In genomic region chr18:6757966-6758365, GRCh38 we compare ENCODE assay signal across 19 cellular contexts. TPM values are rescaled to one million over a fixed set of nuclear protein-coding genes. Genes with fewer than 3 reads are reported as not detected.
A peak's percentile ranks its signal among the peaks of the same experiment; 100 is the strongest.
DNase-seq lines count a peak whose midpoint lies in the region; ATAC-seq lines count a peak whose summit lies in the region.
"Had no signal": no experiment of that assay in that cellular context is flagged by ENCODE, and none has a peak within 500 bp of the region (broad histone marks: within the 10 kb centered on the region; RNA-seq: fewer than 3 reads in every experiment).

No MANE protein-coding gene starts in this region.

- H3K79me2 ChIP-seq in Karpas-422 (ENCODE audit: low read length) = no peaks in the 10 kb centered on the region

- H2BK12ac ChIP-seq in mesenchymal stem cell (ENCODE audit: low read length in 2 of 2) = no peak overlapping the region

- no peak overlapping the region for H3K23ac ChIP-seq in mesenchymal stem cell (ENCODE audit: low read length in 2 of 2)

- WGBS in mesenchymal stem cell = 15% methylated on average over 4 of the region's 5 CpGs
- WGBS in urinary bladder = 36% methylated on average over 5 of the region's 5 CpGs

- peak overlapping the region; percentile 80 for H4K8ac ChIP-seq in mesenchymal stem cell (ENCODE audit: low read length)

- peaks cover 3% of the 10 kb centered on the region for H3K79me1 ChIP-seq in mesenchymal stem cell (replicated peaks; ENCODE audit: low read length, poor library complexity, severe bottlenecking)

- H3K27ac ChIP-seq in mesenchymal stem cell (ENCODE audit: low read length, poor library complexity, severe bottlenecking) = peak overlapping the region; percentile 97
- H3K27ac ChIP-seq in urinary bladder (ENCODE audit: low read depth) = no peak overlapping the region
- H3K27ac ChIP-seq in Karpas-422 (ENCODE audit: low read length) = no peak overlapping the region
- H3K27ac ChIP-seq: BLaER1 treated with 17β-estradiol and CSF1 and Interleukin-3, amounts not matched to agents 10 nM and 100 nM; right atrium auricular region; upper lobe of right lung had no signal

- H4K91ac ChIP-seq in mesenchymal stem cell (ENCODE audit: low read length) = no peak overlapping the region

- H2BK5ac ChIP-seq in mesenchymal stem cell (ENCODE audit: low read depth, low read length, poor library complexity, severe bottlenecking) = peak overlapping the region; percentile 95

- H2AK5ac ChIP-seq in mesenchymal stem cell (ENCODE audit: low read length, severe bottlenecking) = no peak overlapping the region

- H3K4me3 ChIP-seq in mesenchymal stem cell (ENCODE audit: insufficient read depth in 1 of 2, low read depth in 1 of 2, low read length in 2 of 2) = no peak overlapping the region
- peak overlapping the region; percentile 4 for H3K4me3 ChIP-seq in urinary bladder (ENCODE audit: low read depth, low read length)
- no peak overlapping the region for H3K4me3 ChIP-seq in Karpas-422 (ENCODE audit: low read length)
- H3K4me3 ChIP-seq: BLaER1 treated with 17β-estradiol and CSF1 and Interleukin-3, amounts not matched to agents 10 nM and 100 nM; right atrium auricular region; upper lobe of right lung had no signal

- intact Hi-C loops in Right ventricle myocardium superior (cut with DNase I) = no loop called here

- no peak overlapping the region for H3K4ac ChIP-seq in mesenchymal stem cell (ENCODE audit: low read depth in 1 of 2, low read length in 2 of 2)

- H3K4me1 ChIP-seq in mesenchymal stem cell (ENCODE audit: control insufficient read depth, insufficient read depth, low read depth, low read length) (peaks cover 3% of the 10 kb centered on the region), urinary bladder (ENCODE audit: insufficient read depth) (no peaks in the 10 kb centered on the region), Karpas-422 (ENCODE audit: low read length) (no peaks in the 10 kb centered on the region)
- H3K4me1 ChIP-seq: BLaER1 treated with 17β-estradiol and CSF1 and Interleukin-3, amounts not matched to agents 10 nM and 100 nM; right atrium auricular region; upper lobe of right lung had no signal

- peak overlapping the region; percentile 50 for H3K4me2 ChIP-seq in mesenchymal stem cell (ENCODE audit: low read length, poor library complexity, severe bottlenecking)
- H3K4me2 ChIP-seq in Karpas-422 (ENCODE audit: low read depth, low read length, poor library complexity, severe bottlenecking) = no peak overlapping the region
- H3K4me2 ChIP-seq: BLaER1 treated with 17β-estradiol and CSF1 and Interleukin-3, amounts not matched to agents 10 nM and 100 nM had no signal

- H3K9ac ChIP-seq in mesenchymal stem cell (ENCODE audit: low read length) (no peak overlapping the region), Karpas-422 (ENCODE audit: low read length) (no peak overlapping the region)
- H3K9ac ChIP-seq: BLaER1 treated with 17β-estradiol and CSF1 and Interleukin-3, amounts not matched to agents 10 nM and 100 nM had no signal

- H3K14ac ChIP-seq in mesenchymal stem cell (ENCODE audit: low read length in 2 of 2) = no peak overlapping the region

- H3K36me3 ChIP-seq in mesenchymal stem cell (ENCODE audit: control insufficient read depth in 1 of 2, insufficient read depth in 2 of 2, low read depth in 1 of 2, low read length in 2 of 2) (no peaks in the 10 kb centered on the region), urinary bladder (ENCODE audit: insufficient read depth) (no peaks in the 10 kb centered on the region), Karpas-422 (ENCODE audit: insufficient read depth, low read length) (no peaks in the 10 kb centered on the region)
- H3K36me3 ChIP-seq: BLaER1 treated with 17β-estradiol and CSF1 and Interleukin-3, amounts not matched to agents 10 nM and 100 nM; right atrium auricular region; upper lobe of right lung had no signal

- no peaks in the 10 kb centered on the region for H3K9me3 ChIP-seq in mesenchymal stem cell (ENCODE audit: control insufficient read depth, low read length)
- no peaks in the 10 kb centered on the region; the same call in 1 of the 2 replicates for H3K9me3 ChIP-seq in Karpas-422 (ENCODE audit: low read length)
- H3K9me3 ChIP-seq: BLaER1 treated with 17β-estradiol and CSF1 and Interleukin-3, amounts not matched to agents 10 nM and 100 nM; right atrium auricular region; upper lobe of right lung had no signal

- DNase-seq in GM04503 (ENCODE audit: low read depth) = peak; percentile 60
- peak; percentile 51 for DNase-seq in amniotic epithelial cell (ENCODE audit: low read depth)
- peak; percentile 55 for DNase-seq in mesenchymal stem cell
- DNase-seq in Karpas-422 = no peak
- DNase-seq in NCI-H2107 treated with DMSO at 0.1 percent for 48 hours (lab: John Stamatoyannopoulos, UW; ENCODE audit: unreplicated experiment) = no peak
- DNase-seq in Right ventricle myocardium superior = no peak
- DNase-seq: activated CD4-positive, alpha-beta T cell treated with anti-CD3 and anti-CD28 coated beads, Interleukin-2, amount 10 ng/mL, durations not matched to agents 7 days and 5 days; activated naive CD4-positive, alpha-beta T cell; GDM1; left colon; NCI-H1417 treated with DMSO at 0.1 percent for 48 hours; NCI-H2227 treated with DMSO at 0.1 percent for 48 hours; nucleus accumbens; stimulated activated CD4-positive, alpha-beta T cell treated with anti-CD3 and anti-CD28 coated beads, Interleukin-1b, Interleukin-23, amount 100 ng/mL, for 48 hours; upper lobe of right lung had no signal

- H2AFZ ChIP-seq in mesenchymal stem cell (ENCODE audit: low read depth, low read length) = no peak overlapping the region
- H2AFZ ChIP-seq in Karpas-422 (ENCODE audit: low read length) = no peak overlapping the region

- H3K9me2 ChIP-seq in Karpas-422 (replicated peaks; ENCODE audit: insufficient read depth, low read length) = no peaks in the 10 kb centered on the region

- H2BK15ac ChIP-seq in mesenchymal stem cell (ENCODE audit: low read depth, poor library complexity, severe bottlenecking) = peak overlapping the region; percentile 67

- no peaks in the 10 kb centered on the region for H4K20me1 ChIP-seq in Karpas-422 (ENCODE audit: insufficient read depth, low read depth, low read length)
- H4K20me1 ChIP-seq: BLaER1 treated with 17β-estradiol and CSF1 and Interleukin-3, amounts not matched to agents 10 nM and 100 nM had no signal

- H3K27me3 ChIP-seq in mesenchymal stem cell (ENCODE audit: control insufficient read depth in 1 of 2, insufficient read depth in 1 of 2, low read length in 2 of 2) (no peaks in the 10 kb centered on the region), Karpas-422 (ENCODE audit: low read length) (no peaks in the 10 kb centered on the region)
- H3K27me3 ChIP-seq: BLaER1 treated with 17β-estradiol and CSF1 and Interleukin-3, amounts not matched to agents 10 nM and 100 nM; right atrium auricular region; upper lobe of right lung had no signal

- H2BK120ac ChIP-seq in mesenchymal stem cell (ENCODE audit: low read depth, low read length) = no peak overlapping the region

- H3K18ac ChIP-seq in mesenchymal stem cell (ENCODE audit: low read depth in 1 of 2, low read length in 2 of 2) = peak overlapping the region in 1 of 2 experiments; percentile 75

- ATAC-seq in HG03354 (IDR thresholded peaks at IDR 0.05; ENCODE audit: poor library complexity, severe bottlenecking, unreplicated experiment) (no peak), Right ventricle myocardium superior (ENCODE audit: poor library complexity) (no peak)
- ATAC-seq: left colon, upper lobe of right lung had no signal

RNA-seq across cellular contexts. Expression of gene ARHGAP28, which starts 28.4 kb away (rescaled TPM):
- polyA plus RNA-seq in mesenchymal stem cell (2013, experiment 1 of 2) = 8.3 TPM
- polyA plus RNA-seq in mesenchymal stem cell (2013, experiment 2 of 2) = 8.3 TPM
- 84.0 TPM for total RNA-seq in urinary bladder
- polyA plus RNA-seq in urinary bladder = 9.1 TPM
- total RNA-seq in Karpas-422 (2014; rRNA removed; shearing (Covaris generic); ENCODE audit: low replicate concordance) = not detected in 2 replicates
- total RNA-seq in Right ventricle myocardium superior = 1.1 TPM
- total RNA-seq: activated CD4-positive, alpha-beta T cell treated with anti-CD3 and anti-CD28 coated beads, Interleukin-2, amount 10 ng/mL, durations not matched to agents 7 days and 5 days had no signal

Comparison
In these comparisons a context has a peak if more than half of its experiments do, and no peak if none do; other contexts are left out.
1. DNase-seq: peak in GM04503 (single experiment), amniotic epithelial cell (single experiment) and mesenchymal stem cell (single experiment); none in Karpas-422 (single experiment), NCI-H2107 treated with DMSO at 0.1 percent for 48 hours (single experiment) and Right ventricle myocardium superior (single experiment).
2. RNA of gene ARHGAP28, which starts 28.4 kb away (total RNA-seq): 84.0 TPM in urinary bladder (single experiment); 1.1 TPM in Right ventricle myocardium superior (single experiment) and not detected in Karpas-422; every median in the first group is over 10 times any median in the second.